In genomic region chr19:43480574-43480973, GRCh38 we compare ENCODE assay signal across 2 cellular contexts.
TF ChIP-seq lines count a peak whose summit lies in the region.

No MANE protein-coding gene starts in this region.

TF ChIP-seq in HEK293, 187 proteins besides CTCF, POLR2A, EP300 and RAD21:
- TF ChIP-seq ZNF335 (tag by site-specific recombination; conservative IDR thresholded peaks at IDR 0.05) (no peak), KLF1 (tag by site-specific recombination; IDR thresholded peaks at IDR 0.05) (no peak), ZNF354C (tag by site-specific recombination; IDR thresholded peaks at IDR 0.05; ENCODE audit: borderline replicate concordance, low read depth) (no peak), KLF17 (tag by site-specific recombination; IDR thresholded peaks at IDR 0.05) (no peak), ZNF768 (tag by site-specific recombination; IDR thresholded peaks at IDR 0.05) (peak; percentile 87)

TF ChIP-seq in K562, 482 proteins besides CTCF, POLR2A, EP300 and RAD21:
- TF ChIP-seq RBM25 (IDR thresholded peaks at IDR 0.05; ENCODE audit: low read depth, low read length, severe bottlenecking) (peak; percentile 92), TRIM28 (IDR thresholded peaks at IDR 0.05) (no peak), BCOR (IDR thresholded peaks at IDR 0.05) (peak; percentile 70), EZH2 (IDR thresholded peaks at IDR 0.05; ENCODE audit: borderline replicate concordance, low read depth, low read length) (no peak), ZFP36 (IDR thresholded peaks at IDR 0.05; ENCODE audit: low read depth, low read length, partially characterized antibody) (peak; percentile 78)
